ENCODE assay signal across 18 cellular contexts in genomic region chr17:80608326-80608725, GRCh38.
DNase-seq lines count a peak whose midpoint lies in the region; ATAC-seq and TF ChIP-seq lines count a peak whose summit lies in the region.
"Had no signal": no experiment of that assay in that cellular context is flagged by ENCODE, and none has a peak within 500 bp of the region (broad histone marks: within the 10 kb centered on the region; RNA-seq: fewer than 3 reads in every experiment).

No MANE protein-coding gene starts in this region.

- ATAC-seq in gastrocnemius medialis = no peak
- no peak for ATAC-seq in GM21786 (IDR thresholded peaks at IDR 0.05; ENCODE audit: unreplicated experiment)
- ATAC-seq: GM12878, HCT116 had no signal

- H2BK5ac ChIP-seq in neuronal stem cell (ENCODE audit: low read length) = no peak overlapping the region

- H3K4me2 ChIP-seq in neuronal stem cell (ENCODE audit: insufficient read depth, low read length, poor library complexity, severe bottlenecking) (no peak overlapping the region), neural progenitor cell (no peak overlapping the region)
- H3K4me2 ChIP-seq: BLaER1, GM23338 had no signal

- in situ Hi-C loops in gastrocnemius medialis (cut with MboI; ENCODE audit: low sequenced_read_pairs in 4 of 4) = no loop called here

- H3K9me3 ChIP-seq in neuronal stem cell (replicated peaks in 1 of 2; ENCODE audit: control insufficient read depth in 2 of 2, insufficient read depth in 1 of 2, low read depth in 1 of 2, low read length in 2 of 2) (peaks cover 2 to 5% of the 10 kb centered on the region in 2 donors), gastrocnemius medialis (no peaks in the 10 kb centered on the region), neural progenitor cell (ENCODE audit: low read depth) (no peaks in the 10 kb centered on the region)
- H3K9me3 ChIP-seq: BLaER1 had no signal

- H3K79me2 ChIP-seq in neural progenitor cell (ENCODE audit: low read depth) = peaks cover 46% of the 10 kb centered on the region

- H3K9me3 Mint-ChIP-seq in neural progenitor cell = peaks cover 9% of the 10 kb centered on the region
- H3K9me3 Mint-ChIP-seq: CD14-positive monocyte; CD4-positive, alpha-beta T cell; CD8-positive, alpha-beta memory T cell; GM23338; H9 had no signal

- WGBS in neuronal stem cell (ENCODE audit: extremely low coverage in 2 of 2, insufficient read length in 2 of 2, insufficient replicate concordance in 1 of 2), 2 donors = no CpG with 5 or more reads among the region's 12 CpGs

- no peak for TF ChIP-seq POLR2A in gastrocnemius medialis (IDR thresholded peaks at IDR 0.05)

- H3K27ac Mint-ChIP-seq in neural progenitor cell = no peak overlapping the region
- H3K27ac Mint-ChIP-seq: B cell; CD14-positive monocyte; CD4-positive, alpha-beta T cell; GM23338 had no signal

- no peak overlapping the region for H2AK5ac ChIP-seq in neuronal stem cell (ENCODE audit: low read depth, low read length)

- no peak overlapping the region for H3K4me3 ChIP-seq in neuronal stem cell (ENCODE audit: low read length in 2 of 2)
- no peak overlapping the region for H3K4me3 ChIP-seq in gastrocnemius medialis
- H3K4me3 ChIP-seq in neural progenitor cell = no peak overlapping the region
- H3K4me3 ChIP-seq: BLaER1, GM12878, GM23338 had no signal

- H3K36me3 Mint-ChIP-seq in neural progenitor cell = peaks cover 8% of the 10 kb centered on the region

- no peaks in the 10 kb centered on the region for H3F3A ChIP-seq in neural progenitor cell (ENCODE audit: low read depth)

- peaks cover 10% of the 10 kb centered on the region for H3K79me1 ChIP-seq in neuronal stem cell (ENCODE audit: low read depth, low read length)

- no peak overlapping the region for H2BK120ac ChIP-seq in neuronal stem cell (ENCODE audit: low read depth, low read length)

- no peak overlapping the region for H2BK15ac ChIP-seq in neuronal stem cell (ENCODE audit: low read length)

- no peak overlapping the region for H2BK12ac ChIP-seq in neuronal stem cell (ENCODE audit: low read length)

- H3K4ac ChIP-seq in neuronal stem cell (ENCODE audit: low read length) = no peak overlapping the region

- DNase-seq in D341Med (ENCODE audit: low spot score) = peak; percentile 66
- peak; percentile 99 for DNase-seq in NCI-H82 treated with DMSO at 0.1 percent for 48 hours (lab: John Stamatoyannopoulos, UW; ENCODE audit: unreplicated experiment)
- DNase-seq in neuronal stem cell (ENCODE audit: low spot score) = no peak
- DNase-seq in gastrocnemius medialis = no peak
- no peak for DNase-seq in neural progenitor cell (ENCODE audit: low spot score)
- DNase-seq: CD4-positive, alpha-beta T cell; CD8-positive, alpha-beta memory T cell; DMS153; DND-41; H9 had no signal

- peak overlapping the region; percentile 80 for H3K18ac ChIP-seq in neuronal stem cell (ENCODE audit: low read length)

- H3K36me3 ChIP-seq in neuronal stem cell (replicated peaks in 1 of 2; ENCODE audit: control insufficient read depth in 2 of 2, insufficient read depth in 2 of 2, low read length in 2 of 2) (no peaks in the 10 kb centered on the region), gastrocnemius medialis (no peaks in the 10 kb centered on the region), neural progenitor cell (no peaks in the 10 kb centered on the region)
- H3K36me3 ChIP-seq: BLaER1 had no signal

- no peak for TF ChIP-seq CTCF in gastrocnemius medialis (IDR thresholded peaks at IDR 0.05 in 4 of 5, conservative IDR thresholded peaks at IDR 0.05 in 1 of 5)
- TF ChIP-seq CTCF in neural progenitor cell (IDR thresholded peaks at IDR 0.05) = no peak

- H3K27me3 Mint-ChIP-seq in neural progenitor cell (ENCODE audit: insufficient read depth, low read depth) = peaks cover 2% of the 10 kb centered on the region
- H3K27me3 Mint-ChIP-seq: B cell; CD4-positive, alpha-beta T cell had no signal

- no peak overlapping the region for H3K4me3 Mint-ChIP-seq in neural progenitor cell
- H3K4me3 Mint-ChIP-seq: B cell; CD14-positive monocyte; CD4-positive, alpha-beta T cell; CD8-positive, alpha-beta memory T cell; GM23338; H9 had no signal

- H4K8ac ChIP-seq in neuronal stem cell (ENCODE audit: low read depth, low read length) = no peak overlapping the region

- H3K23ac ChIP-seq in neuronal stem cell (ENCODE audit: low read depth, low read length, poor library complexity) = peak overlapping the region; percentile 92

- no peak overlapping the region for H3K27ac ChIP-seq in neuronal stem cell (replicated peaks; ENCODE audit: low read length)
- H3K27ac ChIP-seq in gastrocnemius medialis = no peak overlapping the region
- H3K27ac ChIP-seq in neural progenitor cell = no peak overlapping the region
- H3K27ac ChIP-seq: 22Rv1, BLaER1 had no signal

- H3K4me1 ChIP-seq in neuronal stem cell (ENCODE audit: control insufficient read depth in 2 of 2, insufficient read depth in 1 of 2, low read depth in 1 of 2, low read length in 2 of 2) = no peaks in the 10 kb centered on the region
- H3K4me1 ChIP-seq in gastrocnemius medialis = peaks cover 17 to 23% of the 10 kb centered on the region in 2 donors
- no peaks in the 10 kb centered on the region for H3K4me1 ChIP-seq in neural progenitor cell

- intact Hi-C loops in gastrocnemius medialis (cut with DNase I; ENCODE audit: low total_unique reads) = no loop called here

- H3K4me1 Mint-ChIP-seq in neural progenitor cell = peaks cover 4% of the 10 kb centered on the region

- no peak overlapping the region for H4K91ac ChIP-seq in neuronal stem cell (ENCODE audit: low read depth, low read length, poor library complexity)

- H3K9ac ChIP-seq in neuronal stem cell (ENCODE audit: low read depth, low read length, poor library complexity) = no peak overlapping the region
- H3K9ac ChIP-seq in neural progenitor cell = no peak overlapping the region
- H3K9ac ChIP-seq: BLaER1 had no signal

- H3K14ac ChIP-seq in neuronal stem cell (ENCODE audit: low read length) = peak overlapping the region; percentile 97

- peaks cover 49% of the 10 kb centered on the region for H4K20me1 ChIP-seq in neural progenitor cell (ENCODE audit: low read depth)
- H4K20me1 ChIP-seq: BLaER1 had no signal

- H2AFZ ChIP-seq in neuronal stem cell (ENCODE audit: low read length) (no peak overlapping the region), neural progenitor cell (replicated peaks) (no peak overlapping the region)
- H2AFZ ChIP-seq: GM23338 had no signal

- H3K27me3 ChIP-seq in neuronal stem cell (ENCODE audit: control insufficient read depth in 3 of 3, insufficient read depth in 3 of 3, low read depth in 1 of 3, low read length in 3 of 3) (no peaks in the 10 kb centered on the region), gastrocnemius medialis (no peaks in the 10 kb centered on the region), neural progenitor cell (no peaks in the 10 kb centered on the region)
- H3K27me3 ChIP-seq: BLaER1 had no signal

Comparison
In these comparisons a context has a peak if more than half of its experiments do, and no peak if none do; other contexts are left out.
1. DNase-seq: peak in D341Med (single experiment) and NCI-H82 treated with DMSO at 0.1 percent for 48 hours (single experiment); none in neuronal stem cell (single experiment), gastrocnemius medialis (0 of 2) and neural progenitor cell (single experiment).